1 cellular context compared by ENCODE assay signal in the genomic region with DNA sequence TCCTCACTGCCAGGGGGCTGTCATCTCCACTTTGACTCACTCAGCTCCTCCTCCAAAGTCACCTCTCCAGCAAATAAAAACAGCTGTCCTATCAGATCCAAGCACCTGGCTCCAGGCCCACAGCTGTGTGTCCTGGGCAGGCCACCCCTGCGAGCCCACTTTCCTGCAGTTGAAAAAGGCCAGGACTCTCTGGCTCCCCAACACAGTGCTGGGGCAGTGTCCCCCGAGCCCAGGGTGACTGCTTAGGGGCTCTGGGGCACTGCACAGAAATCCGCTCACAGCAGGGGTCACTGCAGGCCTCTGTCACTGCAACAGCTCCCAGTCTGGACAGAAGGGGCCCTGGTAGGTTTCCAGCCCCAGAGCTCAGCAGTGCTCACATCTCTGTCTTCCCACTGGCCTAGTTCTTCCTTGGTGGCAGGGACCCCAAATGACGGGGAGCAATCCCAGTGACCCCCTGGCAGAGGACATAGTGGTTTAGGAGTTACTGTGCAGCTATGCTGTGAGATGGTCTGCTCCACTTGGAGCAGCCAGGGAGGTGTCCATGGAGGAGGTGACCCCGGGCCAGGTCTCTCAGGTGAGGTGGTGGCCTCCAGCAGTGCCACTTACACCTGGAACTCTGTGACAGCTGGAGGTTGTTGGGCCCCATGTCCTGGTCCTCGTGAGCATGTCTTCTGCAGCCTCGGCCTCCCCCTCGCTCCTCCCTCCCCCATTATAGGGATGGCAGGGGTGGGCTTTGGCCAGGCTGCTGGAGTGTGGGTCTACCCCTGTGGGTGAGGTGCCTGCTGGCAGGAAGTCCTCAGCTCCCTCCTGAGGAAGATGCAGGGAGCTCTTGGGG.
TF ChIP-seq lines count a peak whose summit lies in the region.

No MANE protein-coding gene starts in this region.

TF ChIP-seq in liver, 16 proteins besides CTCF, POLR2A, EP300 and RAD21 (continued from another document):
- TF ChIP-seq, protein P1, sequence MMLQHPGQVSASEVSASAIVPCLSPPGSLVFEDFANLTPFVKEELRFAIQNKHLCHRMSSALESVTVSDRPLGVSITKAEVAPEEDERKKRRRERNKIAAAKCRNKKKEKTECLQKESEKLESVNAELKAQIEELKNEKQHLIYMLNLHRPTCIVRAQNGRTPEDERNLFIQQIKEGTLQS (IDR thresholded peaks at IDR 0.05): no peak
TF ChIP-seq in liver: peak in this region for 0.
